ENCODE assay signal across 1 cellular context in the genomic region with DNA sequence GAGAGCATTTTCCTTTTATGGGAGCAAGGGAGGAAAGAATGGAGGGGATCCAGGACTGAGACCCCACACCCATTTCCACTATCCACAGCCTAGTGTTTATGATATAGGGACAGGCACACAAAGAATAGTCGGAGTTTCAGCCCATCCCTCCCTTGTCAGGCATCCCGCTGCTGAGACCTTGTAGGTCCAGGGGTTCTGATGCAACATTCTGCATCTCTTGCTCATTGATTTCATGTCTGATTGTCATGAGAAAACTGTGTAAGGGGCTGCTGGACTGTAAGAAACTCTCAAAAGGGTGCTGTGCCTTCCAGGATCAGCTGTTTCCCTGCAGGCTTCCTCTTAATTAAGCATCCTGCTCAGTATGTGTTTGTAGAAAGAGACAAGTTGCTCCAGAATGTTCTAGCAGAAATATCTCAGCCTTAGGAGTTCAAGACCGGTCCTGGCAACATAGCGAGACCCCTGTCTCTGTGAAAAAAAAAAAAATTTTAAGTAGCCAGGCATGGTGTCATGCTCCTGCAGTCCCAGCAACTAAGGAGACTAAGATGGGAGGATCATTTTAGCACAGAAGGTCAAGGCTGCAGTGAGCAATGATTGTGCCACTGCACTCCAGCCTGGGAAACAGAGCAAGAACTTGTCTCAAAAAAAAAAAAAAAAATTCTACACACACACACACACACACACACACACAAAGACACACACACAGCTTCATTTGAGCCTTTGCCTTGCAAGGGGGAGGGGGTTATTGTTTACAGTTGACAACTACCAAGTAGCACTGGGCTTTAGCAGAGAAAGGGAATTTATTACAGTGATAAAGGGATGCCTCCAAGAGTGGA.
TF ChIP-seq lines count a peak whose summit lies in the region.

No MANE protein-coding gene starts in this region.

TF ChIP-seq in K562, 482 proteins besides CTCF, POLR2A, EP300 and RAD21 (continued from another document):
- TF ChIP-seq, protein P1, sequence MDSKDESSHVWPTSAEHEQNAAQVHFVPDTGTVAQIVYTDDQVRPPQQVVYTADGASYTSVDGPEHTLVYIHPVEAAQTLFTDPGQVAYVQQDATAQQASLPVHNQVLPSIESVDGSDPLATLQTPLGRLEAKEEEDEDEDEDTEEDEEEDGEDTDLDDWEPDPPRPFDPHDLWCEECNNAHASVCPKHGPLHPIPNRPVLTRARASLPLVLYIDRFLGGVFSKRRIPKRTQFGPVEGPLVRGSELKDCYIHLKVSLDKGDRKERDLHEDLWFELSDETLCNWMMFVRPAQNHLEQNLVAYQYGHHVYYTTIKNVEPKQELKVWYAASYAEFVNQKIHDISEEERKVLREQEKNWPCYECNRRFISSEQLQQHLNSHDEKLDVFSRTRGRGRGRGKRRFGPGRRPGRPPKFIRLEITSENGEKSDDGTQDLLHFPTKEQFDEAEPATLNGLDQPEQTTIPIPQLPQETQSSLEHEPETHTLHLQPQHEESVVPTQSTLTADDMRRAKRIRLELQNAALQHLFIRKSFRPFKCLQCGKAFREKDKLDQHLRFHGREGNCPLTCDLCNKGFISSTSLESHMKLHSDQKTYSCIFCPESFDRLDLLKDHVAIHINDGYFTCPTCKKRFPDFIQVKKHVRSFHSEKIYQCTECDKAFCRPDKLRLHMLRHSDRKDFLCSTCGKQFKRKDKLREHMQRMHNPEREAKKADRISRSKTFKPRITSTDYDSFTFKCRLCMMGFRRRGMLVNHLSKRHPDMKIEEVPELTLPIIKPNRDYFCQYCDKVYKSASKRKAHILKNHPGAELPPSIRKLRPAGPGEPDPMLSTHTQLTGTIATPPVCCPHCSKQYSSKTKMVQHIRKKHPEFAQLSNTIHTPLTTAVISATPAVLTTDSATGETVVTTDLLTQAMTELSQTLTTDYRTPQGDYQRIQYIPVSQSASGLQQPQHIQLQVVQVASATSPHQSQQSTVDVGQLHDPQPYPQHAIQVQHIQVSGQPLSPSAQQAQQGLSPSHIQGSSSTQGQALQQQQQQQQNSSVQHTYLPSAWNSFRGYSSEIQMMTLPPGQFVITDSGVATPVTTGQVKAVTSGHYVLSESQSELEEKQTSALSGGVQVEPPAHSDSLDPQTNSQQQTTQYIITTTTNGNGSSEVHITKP (IDR thresholded peaks at IDR 0.05; ENCODE audit: partially characterized antibody): no peak
- no peak for TF ChIP-seq SIN3B (IDR thresholded peaks at IDR 0.05; ENCODE audit: low read depth)
- no peak for TF ChIP-seq SAFB (IDR thresholded peaks at IDR 0.05; ENCODE audit: borderline replicate concordance, low read depth, low read length)
- no peak; the same call in 1 of the 2 replicates for TF ChIP-seq BRD4 (IDR thresholded peaks at IDR 0.05)
- no peak for TF ChIP-seq ZNF184 (CRISPR knock-in tag; IDR thresholded peaks at IDR 0.05)
- no peak for TF ChIP-seq KAT8 (IDR thresholded peaks at IDR 0.05; ENCODE audit: low read depth)
- TF ChIP-seq E2F3 (CRISPR knock-in tag; IDR thresholded peaks at IDR 0.05): no peak
- TF ChIP-seq ZNF444 (CRISPR knock-in tag; IDR thresholded peaks at IDR 0.05): no peak
